27 cellular contexts compared by ENCODE assay signal in the genomic region with DNA sequence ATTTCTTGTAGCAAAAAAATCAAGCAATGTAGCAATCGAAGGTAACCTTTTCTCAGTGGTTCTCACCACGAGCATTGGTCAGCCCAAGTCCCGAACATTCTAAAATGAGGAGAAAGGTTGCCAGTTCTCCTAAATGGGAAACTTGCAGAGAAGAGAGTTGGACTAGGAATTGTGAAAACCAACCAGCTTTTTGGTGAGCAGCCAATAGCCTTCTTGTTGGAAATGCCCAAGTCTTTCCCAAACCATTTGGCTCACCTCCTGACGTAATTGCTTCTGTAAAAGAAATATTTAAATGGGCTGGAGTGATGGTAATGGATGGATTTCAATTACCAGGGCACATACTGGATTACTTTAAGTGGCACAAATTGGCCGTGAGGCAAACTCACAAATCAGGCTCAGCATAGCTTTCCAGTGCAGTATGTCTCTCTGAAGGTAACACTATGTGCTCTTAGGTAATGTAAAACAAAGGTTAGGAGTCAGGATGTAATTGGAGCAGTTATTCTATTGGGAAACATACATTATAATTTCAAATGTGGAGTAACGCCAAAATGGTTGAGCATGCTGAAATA.
"Had no signal": no experiment of that assay in that cellular context is flagged by ENCODE, and none has a peak within 500 bp of the region (broad histone marks: within the 10 kb centered on the region; RNA-seq: fewer than 3 reads in every experiment).

No MANE protein-coding gene starts in this region.

- H3K27me3 Mint-ChIP-seq: activated CD4-positive, alpha-beta T cell treated with anti-CD3 and anti-CD28 coated beads, Interleukin-2, amount 10 ng/mL, durations not matched to agents 24 days and 14 days; activated CD8-positive, alpha-beta T cell treated with anti-CD3 and anti-CD28 coated beads for 36 hours; activated naive CD8-positive, alpha-beta T cell treated with anti-CD3 and anti-CD28 coated beads, Interleukin-2, amount 50 U/mL, for 24 hours; dendritic cell treated with granulocyte-macrophage colony-stimulating factor and Interleukin-4, amounts not matched to agents 40 ng/mL and 50 ng/mL, for 4 days; progenitor cell of endocrine pancreas had no signal

- H3K4me3 ChIP-seq: body of pancreas, hepatocyte, left lung, lung, neural progenitor cell, tibial artery had no signal

- H3K9me3 Mint-ChIP-seq: activated CD4-positive, alpha-beta T cell treated with anti-CD3 and anti-CD28 coated beads, Interleukin-2, amount 10 ng/mL, durations not matched to agents 24 days and 14 days; activated CD8-positive, alpha-beta T cell treated with anti-CD3 and anti-CD28 coated beads for 36 hours; activated naive CD8-positive, alpha-beta T cell treated with anti-CD3 and anti-CD28 coated beads, Interleukin-2, amount 50 U/mL, for 24 hours; neural progenitor cell had no signal

- H3K4me1 ChIP-seq: body of pancreas, foreskin keratinocyte, left lung, neural progenitor cell had no signal

- H3K27ac ChIP-seq: body of pancreas, foreskin keratinocyte, hepatocyte, left lung, neural progenitor cell, tibial artery, VCaP had no signal

- DNase-seq: activated CD4-positive, alpha-beta T cell treated with anti-CD3 and anti-CD28 coated beads, Interleukin-2, amount 10 ng/mL, durations not matched to agents 24 days and 14 days; activated CD8-positive, alpha-beta memory T cell treated with anti-CD3 and anti-CD28 coated beads, Interleukin-2, amount 10 ng/mL, durations not matched to agents 7 days and 5 days; activated CD8-positive, alpha-beta T cell treated with anti-CD3 and anti-CD28 coated beads for 36 hours; activated gamma-delta T cell; activated naive CD4-positive, alpha-beta T cell treated with anti-CD3 and anti-CD28 coated beads, Interleukin-2, amount 50 U/mL, for 16 hours; activated naive CD8-positive, alpha-beta T cell treated with anti-CD3 and anti-CD28 coated beads, Interleukin-2, amount 50 U/mL, for 24 hours; activated T-cell treated with anti-CD3 and anti-CD28 coated beads for 4 hours; body of pancreas; effector CD4-positive, alpha-beta T cell; foreskin keratinocyte; glutamatergic neuron; immature natural killer cell; kidney glomerular epithelial cell; left lung; naive thymus-derived CD8-positive, alpha-beta T cell; right cardiac atrium; stimulated activated CD4-positive, alpha-beta T cell treated with anti-CD3 and anti-CD28 coated beads, Interleukin-12 subunit alpha, Interleukin-12 subunit beta, amount 100 ng/mL, for 4 hours; stimulated activated CD4-positive, alpha-beta T cell treated with anti-CD3 and anti-CD28 coated beads, Interleukin-4, amount 100 ng/mL, for 4 hours; stimulated activated naive CD8-positive, alpha-beta T cell treated with anti-CD3 and anti-CD28 coated beads, Interleukin-15, Interleukin-2, amounts not matched to agents 100 U/mL and 50 U/mL, for 24 hours; T-helper 2 cell; tibial artery had no signal

- H3K36me3 ChIP-seq: left lung, neural progenitor cell, tibial artery had no signal

- H3K36me3 Mint-ChIP-seq: activated CD8-positive, alpha-beta memory T cell treated with anti-CD3 and anti-CD28 coated beads, Interleukin-2, amount 10 ng/mL, durations not matched to agents 7 days and 5 days; immature natural killer cell; naive thymus-derived CD8-positive, alpha-beta T cell; neural progenitor cell had no signal

- H3K9me3 ChIP-seq: body of pancreas, left lung, tibial artery had no signal

- H3K4me1 Mint-ChIP-seq: activated CD4-positive, alpha-beta T cell treated with anti-CD3 and anti-CD28 coated beads, Interleukin-2, amount 10 ng/mL, durations not matched to agents 24 days and 14 days; activated CD8-positive, alpha-beta memory T cell treated with anti-CD3 and anti-CD28 coated beads, Interleukin-2, amount 10 ng/mL, durations not matched to agents 7 days and 5 days; activated naive CD8-positive, alpha-beta T cell treated with anti-CD3 and anti-CD28 coated beads, Interleukin-2, amount 50 U/mL, for 24 hours; immature natural killer cell; neural progenitor cell had no signal

- H3K4me3 Mint-ChIP-seq: activated CD4-positive, alpha-beta T cell treated with anti-CD3 and anti-CD28 coated beads, Interleukin-2, amount 10 ng/mL, durations not matched to agents 24 days and 14 days; activated CD8-positive, alpha-beta memory T cell treated with anti-CD3 and anti-CD28 coated beads, Interleukin-2, amount 10 ng/mL, durations not matched to agents 7 days and 5 days; activated CD8-positive, alpha-beta T cell treated with anti-CD3 and anti-CD28 coated beads for 36 hours; activated naive CD8-positive, alpha-beta T cell treated with anti-CD3 and anti-CD28 coated beads, Interleukin-2, amount 50 U/mL, for 24 hours; dendritic cell treated with granulocyte-macrophage colony-stimulating factor and Interleukin-4, amounts not matched to agents 40 ng/mL and 50 ng/mL, for 4 days; immature natural killer cell; naive thymus-derived CD8-positive, alpha-beta T cell; neural progenitor cell had no signal

- H3K27me3 ChIP-seq: body of pancreas, foreskin keratinocyte, hepatocyte, left lung, neural progenitor cell, tibial artery had no signal

- H3K27ac Mint-ChIP-seq: activated CD4-positive, alpha-beta T cell treated with anti-CD3 and anti-CD28 coated beads, Interleukin-2, amount 10 ng/mL, durations not matched to agents 24 days and 14 days; activated CD8-positive, alpha-beta memory T cell treated with anti-CD3 and anti-CD28 coated beads, Interleukin-2, amount 10 ng/mL, durations not matched to agents 7 days and 5 days; activated CD8-positive, alpha-beta T cell treated with anti-CD3 and anti-CD28 coated beads for 36 hours; activated naive CD8-positive, alpha-beta T cell treated with anti-CD3 and anti-CD28 coated beads, Interleukin-2, amount 50 U/mL, for 24 hours; dendritic cell treated with granulocyte-macrophage colony-stimulating factor and Interleukin-4, amounts not matched to agents 40 ng/mL and 50 ng/mL, for 4 days; immature natural killer cell; neural progenitor cell; progenitor cell of endocrine pancreas had no signal
